Comparison of ENCODE assay signal across 19 cellular contexts in the genomic region with DNA sequence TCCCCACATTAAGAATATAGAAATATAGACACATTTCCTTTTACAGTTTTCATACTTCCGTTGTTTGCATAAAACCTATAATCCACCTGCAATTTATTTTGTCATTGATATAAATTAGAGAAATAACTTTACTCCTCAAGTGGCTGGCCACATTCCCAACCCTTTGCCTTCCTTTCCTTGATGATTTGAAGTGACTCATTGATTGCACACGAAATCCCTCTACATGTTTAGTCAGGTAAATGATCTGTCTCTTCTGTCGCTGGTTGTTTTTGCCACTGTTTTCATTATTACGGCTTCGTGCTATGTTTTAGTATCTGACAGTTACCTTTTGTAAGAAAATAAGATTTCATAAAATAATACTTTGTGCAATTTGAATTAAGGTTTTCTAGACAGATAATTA.
"Had no signal": no experiment of that assay in that cellular context is flagged by ENCODE, and none has a peak within 500 bp of the region (broad histone marks: within the 10 kb centered on the region; RNA-seq: fewer than 3 reads in every experiment).

No MANE protein-coding gene starts in this region.

- H3K4me1 ChIP-seq: adrenal gland, body of pancreas, tibial nerve, uterus had no signal

- ATAC-seq: activated T-cell treated with anti-CD3 and anti-CD28 coated beads, Interleukin-2, amount 50 U/mL, for 4 hours; body of pancreas; mucosa of descending colon; right cardiac atrium had no signal

- H3K36me3 ChIP-seq: adrenal gland, left ventricle myocardium inferior, tibial nerve, uterus had no signal

- H3K27ac ChIP-seq: adrenal gland, body of pancreas, coronary artery, left ventricle myocardium inferior, tibial nerve, uterus had no signal

- H3K9me3 ChIP-seq: adrenal gland, body of pancreas, mucosa of descending colon, uterus had no signal

- H3K27me3 ChIP-seq: adrenal gland, body of pancreas, tibial nerve, uterus had no signal

- FAIRE-seq: kidney, small intestine had no signal

- DNase-seq: activated CD4-positive, alpha-beta memory T cell treated with anti-CD3 and anti-CD28 coated beads, Interleukin-2, amount 10 ng/mL, durations not matched to agents 7 days and 5 days; activated CD4-positive, alpha-beta T cell treated with anti-CD3 and anti-CD28 coated beads for 4 hours; activated effector memory CD4-positive, alpha-beta T cell treated with Interleukin-2 at 50 U/mL for 16 hours; activated T-cell treated with anti-CD3 and anti-CD28 coated beads, Interleukin-2, amount 50 U/mL, for 4 hours; body of pancreas; effector CD4-positive, alpha-beta T cell; kidney; left ventricle myocardium inferior; mucosa of descending colon; nucleus accumbens; right cardiac atrium; small intestine; stimulated activated CD4-positive, alpha-beta T cell treated with anti-CD3 and anti-CD28 coated beads, Interleukin-4, amount 100 ng/mL, for 24 hours; stimulated activated naive CD4-positive, alpha-beta T cell treated with Interleukin-2 at 50 U/mL for 16 hours; substantia nigra; uterus had no signal

- H3K4me3 ChIP-seq: adrenal gland, body of pancreas, coronary artery, left ventricle myocardium inferior, mucosa of descending colon, tibial nerve, uterus had no signal
